Comparison of ENCODE assay signal across 24 cellular contexts in the genomic region with DNA sequence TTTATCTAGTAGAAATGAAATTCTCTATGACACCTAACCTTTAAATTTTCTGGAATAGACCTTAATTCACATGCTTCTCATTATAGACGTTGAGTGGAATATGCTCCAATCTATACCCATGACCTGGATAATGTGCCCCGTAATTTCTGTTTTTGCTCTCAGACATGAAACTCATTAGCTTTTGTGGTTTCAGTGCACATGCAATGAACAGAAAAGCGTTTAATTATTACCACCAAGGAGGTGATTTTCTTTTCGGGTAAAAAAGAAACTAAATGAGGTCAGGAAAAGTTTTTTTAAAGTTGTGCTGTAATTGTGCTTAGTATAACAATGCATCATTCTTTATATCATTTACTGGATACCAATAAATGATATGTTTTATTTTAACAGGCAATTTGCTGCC.
DNase-seq lines count a peak whose midpoint lies in the region; ATAC-seq and TF ChIP-seq lines count a peak whose summit lies in the region.
"Had no signal": no experiment of that assay in that cellular context is flagged by ENCODE, and none has a peak within 500 bp of the region (broad histone marks: within the 10 kb centered on the region; RNA-seq: fewer than 3 reads in every experiment).

No MANE protein-coding gene starts in this region.

- peak overlapping the region; percentile 5; the same call in 1 of the 2 replicates for H3K27ac ChIP-seq in KMS-11
- H3K27ac ChIP-seq: 22Rv1, gastroesophageal sphincter, right atrium auricular region, upper lobe of right lung had no signal

- H2AFZ ChIP-seq in KMS-11 (ENCODE audit: low read depth): no peak overlapping the region

- H4K20me1 ChIP-seq in KMS-11 (ENCODE audit: insufficient read depth): no peaks in the 10 kb centered on the region

- H3K4me2 ChIP-seq in KMS-11: peak overlapping the region; percentile 29

- peaks cover 27% of the 10 kb centered on the region for H3K4me1 ChIP-seq in KMS-11 (ENCODE audit: low read depth, poor library complexity, severe bottlenecking)
- H3K4me1 ChIP-seq: gastroesophageal sphincter, right atrium auricular region, upper lobe of right lung had no signal

- no peaks in the 10 kb centered on the region for H3K36me3 ChIP-seq in KMS-11 (ENCODE audit: insufficient read depth)
- H3K36me3 ChIP-seq: gastroesophageal sphincter, right atrium auricular region, upper lobe of right lung had no signal

- DNase-seq in dedifferentiated amniotic fluid mesenchymal stem cell (ENCODE audit: extremely low spot score) (no peak), mucosa of gallbladder (ENCODE audit: low spot score) (no peak)
- DNase-seq: activated CD4-positive, alpha-beta memory T cell treated with anti-CD3 and anti-CD28 coated beads, Interleukin-2, amount 10 ng/mL, durations not matched to agents 7 days and 5 days; aorta; CD4-positive, alpha-beta T cell; cortex of kidney; EL; left ventricle myocardium superior; NCI-H1048; NCI-H187 treated with DMSO at 0.1 percent for 48 hours; upper lobe of right lung had no signal

- no peak overlapping the region for H3K4me3 ChIP-seq in KMS-11 (IDR thresholded peaks at IDR 0.05; ENCODE audit: insufficient read depth, low read depth, low read length)
- H3K4me3 ChIP-seq: gastroesophageal sphincter, right atrium auricular region, upper lobe of right lung had no signal

- peak overlapping the region; percentile 4; the same call in 1 of the 2 replicates for H3K9ac ChIP-seq in KMS-11

- no peaks in the 10 kb centered on the region for H3K79me2 ChIP-seq in KMS-11 (ENCODE audit: insufficient read depth, low read depth)

- no peak for TF ChIP-seq CTCF in KMS-11 (conservative IDR thresholded peaks at IDR 0.05; ENCODE audit: low read depth, low read length)

- ATAC-seq in GM18498 (IDR thresholded peaks at IDR 0.05; ENCODE audit: unreplicated experiment) (peak; percentile 61), GM21390 (IDR thresholded peaks at IDR 0.05; ENCODE audit: unreplicated experiment) (peak; percentile 52), HG02981 (IDR thresholded peaks at IDR 0.05; ENCODE audit: unreplicated experiment) (peak; percentile 86), HG02759 (IDR thresholded peaks at IDR 0.05; ENCODE audit: unreplicated experiment) (no peak), GM19351 (IDR thresholded peaks at IDR 0.05; ENCODE audit: unreplicated experiment) (no peak)
- ATAC-seq: activated CD4-positive, CD25-positive, alpha-beta regulatory T cell treated with anti-CD3 and anti-CD28 coated beads, Interleukin-2, amount 50 U/mL, for 24 hours; activated naive CD4-positive, alpha-beta T cell treated with anti-CD3 and anti-CD28 coated beads, Interleukin-2, amount 50 U/mL, for 72 hours; gastroesophageal sphincter; HepG2; left ventricle myocardium superior; natural killer cell treated with Interleukin-12 subunit alpha and Interleukin-12 subunit beta and Interleukin-15 and Interleukin-18, amount 100 ng/mL, for 72 hours; upper lobe of right lung had no signal

- no peaks in the 10 kb centered on the region for H3K27me3 ChIP-seq in KMS-11 (ENCODE audit: insufficient read depth, low read depth)
- H3K27me3 ChIP-seq: gastroesophageal sphincter, right atrium auricular region, upper lobe of right lung had no signal

Comparison
In these comparisons a context has a peak if more than half of its experiments do, and no peak if none do; other contexts are left out.
1. ATAC-seq: peak in GM18498 (single experiment), GM21390 (single experiment) and HG02981 (single experiment); none in HG02759 (single experiment) and GM19351 (single experiment).